Comparison of ENCODE assay signal across 26 cellular contexts in genomic region chr1:7589080-7589735, GRCh38.
"Had no signal": no experiment of that assay in that cellular context is flagged by ENCODE, and none has a peak within 500 bp of the region (broad histone marks: within the 10 kb centered on the region; RNA-seq: fewer than 3 reads in every experiment).

No MANE protein-coding gene starts in this region.

- H3K9me3 ChIP-seq: breast epithelium, esophagus muscularis mucosa, left ventricle myocardium inferior, stomach, tibial artery had no signal

- H3K4me1 Mint-ChIP-seq: activated B cell treated with CpG ODN at 0.5 μM for 24 hours; activated naive CD4-positive, alpha-beta T cell treated with anti-CD3 and anti-CD28 coated beads, Interleukin-2, amount 10 ng/mL, durations not matched to agents 7 days and 5 days; central memory CD8-positive, alpha-beta T cell; naive thymus-derived CD4-positive, alpha-beta T cell; neural progenitor cell; stimulated activated naive B cell treated with anti-CD40 and anti-IgM and Interleukin-4, amounts not matched to agents 10 μg/mL and 1 μg/mL and 100 μg/mL, for 72 hours had no signal

- H3K36me3 Mint-ChIP-seq: activated naive CD4-positive, alpha-beta T cell treated with anti-CD3 and anti-CD28 coated beads, Interleukin-2, amount 10 ng/mL, durations not matched to agents 7 days and 5 days; mesothelial cell of epicardium; naive thymus-derived CD4-positive, alpha-beta T cell; neural progenitor cell; stimulated activated naive B cell treated with anti-CD40 and anti-IgM and Interleukin-4, amounts not matched to agents 10 μg/mL and 1 μg/mL and 100 μg/mL, for 72 hours had no signal

- H3K27ac Mint-ChIP-seq: activated B cell treated with CpG ODN at 0.5 μM for 24 hours; activated naive CD4-positive, alpha-beta T cell treated with anti-CD3 and anti-CD28 coated beads, Interleukin-2, amount 10 ng/mL, durations not matched to agents 7 days and 5 days; mesothelial cell of epicardium; naive thymus-derived CD4-positive, alpha-beta T cell; neural progenitor cell; progenitor cell of endocrine pancreas; stimulated activated naive B cell treated with anti-CD40 and anti-IgM and Interleukin-4, amounts not matched to agents 10 μg/mL and 1 μg/mL and 100 μg/mL, for 72 hours; T-helper 2 cell treated with Interferon-gamma antibody and Interleukin-4, amounts not matched to agents 5 μg/mL and 100 μg/mL, for 36 hours had no signal

- DNase-seq: activated B cell treated with CpG ODN at 0.5 μM for 24 hours; activated CD4-positive, alpha-beta T cell treated with anti-CD3 and anti-CD28 coated beads for 4 hours; activated CD4-positive, alpha-beta T cell treated with anti-CD3 and anti-CD28 coated beads, Interleukin-2, amount 50 U/mL, for 4 hours; activated CD8-positive, alpha-beta memory T cell treated with anti-CD3 and anti-CD28 coated beads for 24 hours; activated gamma-delta T cell; activated naive CD4-positive, alpha-beta T cell treated with anti-CD3 and anti-CD28 coated beads, Interleukin-2, amount 10 ng/mL, durations not matched to agents 7 days and 5 days; amygdala; dermis blood vessel endothelial cell; effector CD4-positive, alpha-beta T cell; foreskin melanocyte; left ventricle myocardium inferior; naive thymus-derived CD4-positive, alpha-beta T cell; stimulated activated CD4-positive, alpha-beta T cell treated with anti-CD3 and anti-CD28 coated beads, Interleukin-15, amount 100 ng/mL, for 24 hours; stimulated activated CD4-positive, alpha-beta T cell treated with anti-CD3 and anti-CD28 coated beads, Interleukin-2, amount 100 ng/mL, for 24 hours; stimulated activated naive B cell treated with anti-CD40 and anti-IgM and Interleukin-4, amounts not matched to agents 10 μg/mL and 1 μg/mL and 100 μg/mL, for 72 hours; stomach; T-helper 1 cell had no signal

- H3K4me2 ChIP-seq: neural progenitor cell, smooth muscle cell had no signal

- H3K27me3 Mint-ChIP-seq: activated B cell treated with CpG ODN at 0.5 μM for 24 hours; activated naive CD4-positive, alpha-beta T cell treated with anti-CD3 and anti-CD28 coated beads, Interleukin-2, amount 10 ng/mL, durations not matched to agents 7 days and 5 days had no signal

- H3K9me3 Mint-ChIP-seq: activated B cell treated with CpG ODN at 0.5 μM for 24 hours; activated naive CD4-positive, alpha-beta T cell treated with anti-CD3 and anti-CD28 coated beads, Interleukin-2, amount 10 ng/mL, durations not matched to agents 7 days and 5 days; central memory CD8-positive, alpha-beta T cell; mesothelial cell of epicardium; naive thymus-derived CD4-positive, alpha-beta T cell; neural progenitor cell; T-helper 2 cell treated with Interferon-gamma antibody and Interleukin-4, amounts not matched to agents 5 μg/mL and 100 μg/mL, for 36 hours had no signal

- H2AFZ ChIP-seq: neural progenitor cell had no signal

- H3K4me3 Mint-ChIP-seq: activated B cell treated with CpG ODN at 0.5 μM for 24 hours; activated naive CD4-positive, alpha-beta T cell treated with anti-CD3 and anti-CD28 coated beads, Interleukin-2, amount 10 ng/mL, durations not matched to agents 7 days and 5 days; central memory CD8-positive, alpha-beta T cell; mesothelial cell of epicardium; naive thymus-derived CD4-positive, alpha-beta T cell; neural progenitor cell; stimulated activated naive B cell treated with anti-CD40 and anti-IgM and Interleukin-4, amounts not matched to agents 10 μg/mL and 1 μg/mL and 100 μg/mL, for 72 hours; T-helper 2 cell treated with Interferon-gamma antibody and Interleukin-4, amounts not matched to agents 5 μg/mL and 100 μg/mL, for 36 hours had no signal

- H3K36me3 ChIP-seq: breast epithelium, esophagus muscularis mucosa, left ventricle myocardium inferior, neural progenitor cell, stomach, tibial artery had no signal

- ATAC-seq: naive thymus-derived CD4-positive, alpha-beta T cell; stimulated activated naive B cell treated with anti-CD40 and anti-IgM and Interleukin-4, amounts not matched to agents 10 μg/mL and 1 μg/mL and 100 μg/mL, for 72 hours had no signal

- H3K4me3 ChIP-seq: breast epithelium, esophagus muscularis mucosa, left ventricle myocardium inferior, neural progenitor cell, smooth muscle cell, stomach, tibial artery had no signal

- H3K27ac ChIP-seq: breast epithelium, esophagus muscularis mucosa, left ventricle myocardium inferior, neural progenitor cell, stomach, tibial artery had no signal

- H3K9ac ChIP-seq: neural progenitor cell had no signal

- H3K27me3 ChIP-seq: breast epithelium, esophagus muscularis mucosa, neural progenitor cell had no signal

- H3K4me1 ChIP-seq: breast epithelium, neural progenitor cell, tibial artery had no signal
